In the genomic region with DNA sequence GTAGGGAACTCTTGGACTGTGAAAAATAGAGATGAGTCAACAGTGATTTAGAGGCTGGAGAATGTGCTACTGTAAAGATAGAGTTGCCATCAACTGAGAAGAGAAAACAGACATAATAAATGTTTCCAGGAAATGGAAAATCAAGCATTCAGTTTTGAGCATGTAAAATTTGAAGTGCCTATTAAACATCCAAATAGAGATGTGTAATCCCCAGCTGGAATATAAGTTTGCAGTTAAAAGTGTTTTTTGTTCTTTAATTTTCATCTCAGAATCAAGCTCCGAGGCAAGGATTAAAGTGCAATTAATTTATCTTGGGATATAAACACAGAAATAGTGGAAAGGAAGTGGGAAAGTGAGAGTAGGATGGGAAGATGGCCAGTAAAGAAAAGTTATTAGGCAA, we compare ENCODE assay signal across 22 cellular contexts.
"Had no signal": no experiment of that assay in that cellular context is flagged by ENCODE, and none has a peak within 500 bp of the region (broad histone marks: within the 10 kb centered on the region; RNA-seq: fewer than 3 reads in every experiment).

No MANE protein-coding gene starts in this region.

- H3K27me3 ChIP-seq: adrenal gland, body of pancreas, MG63 had no signal

- H3K27ac ChIP-seq: adrenal gland, body of pancreas had no signal

- H3K4me3 ChIP-seq: adrenal gland, body of pancreas, K562, MG63 had no signal

- H3K36me3 ChIP-seq: adrenal gland, MG63 had no signal

- H3K9me3 ChIP-seq: adrenal gland, body of pancreas, MG63 had no signal

- ATAC-seq: activated CD8-positive, alpha-beta T cell treated with anti-CD3 and anti-CD28 coated beads for 36 hours; activated naive CD4-positive, alpha-beta T cell treated with anti-CD3 and anti-CD28 coated beads, Interleukin-2, amount 50 U/mL, for 72 hours; body of pancreas; K562 had no signal

- DNase-seq: activated CD4-positive, alpha-beta T cell treated with anti-CD3 and anti-CD28 coated beads, Interleukin-2, amount 10 ng/mL, durations not matched to agents 24 days and 14 days; activated CD4-positive, alpha-beta T cell treated with anti-CD3 and anti-CD28 coated beads, Interleukin-2, amount 50 U/mL, for 4 hours; activated CD8-positive, alpha-beta T cell treated with anti-CD3 and anti-CD28 coated beads for 36 hours; activated gamma-delta T cell treated with Interleukin-2 at 50 U/mL for 16 hours; activated naive CD4-positive, alpha-beta T cell treated with anti-CD3 and anti-CD28 coated beads for 36 hours; activated T-cell treated with anti-CD3 and anti-CD28 coated beads, Interleukin-2, amount 50 U/mL, for 24 hours; adrenal gland; body of pancreas; caudate nucleus; cerebellar nuclear complex; NCI-H1048; NCI-H1105 treated with DMSO at 0.1 percent for 48 hours; NCI-H1436; NCI-H1694; NCI-H1930; NCI-H2081 treated with DMSO at 0.1 percent for 48 hours; NCI-H345; NCI-H524 treated with DMSO at 0.1 percent for 48 hours; Right ventricle myocardium superior had no signal
